In the genomic region with DNA sequence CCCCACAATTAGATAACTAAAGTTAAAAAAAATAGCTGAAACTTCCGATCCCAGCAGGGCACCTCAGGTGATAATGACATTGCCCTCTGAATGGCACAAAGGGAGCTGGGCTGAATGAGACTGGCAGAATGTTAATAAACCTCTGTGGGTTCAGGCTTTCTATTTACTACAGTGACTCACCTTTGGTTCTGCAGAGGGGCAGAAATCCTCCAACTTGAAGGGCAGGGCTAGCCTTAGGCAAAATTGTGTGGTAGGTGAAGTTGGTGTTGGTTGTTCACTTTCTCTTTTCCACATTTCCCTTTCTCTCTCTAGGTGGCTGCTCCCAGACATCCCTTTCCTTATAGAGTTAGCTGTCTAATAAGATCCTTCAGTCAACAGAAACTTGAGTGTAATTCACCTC, we compare ENCODE assay signal across 14 cellular contexts.
DNase-seq lines count a peak whose midpoint lies in the region; ATAC-seq and TF ChIP-seq lines count a peak whose summit lies in the region.
"Had no signal": no experiment of that assay in that cellular context is flagged by ENCODE, and none has a peak within 500 bp of the region (broad histone marks: within the 10 kb centered on the region; RNA-seq: fewer than 3 reads in every experiment).

No MANE protein-coding gene starts in this region.

- intact Hi-C loops in esophagus squamous epithelium (cut with DNase I) = no loop called here

- H3K36me3 ChIP-seq in esophagus squamous epithelium = no peaks in the 10 kb centered on the region

- peaks cover 11% of the 10 kb centered on the region for H3K27me3 Mint-ChIP-seq in stimulated activated memory B cell treated with anti-CD40 and anti-IgM and Interleukin-4, amounts not matched to agents 10 μg/mL and 1 μg/mL and 100 μg/mL, for 72 hours

- no peak overlapping the region for H3K27ac ChIP-seq in RWPE1
- peak overlapping the region; percentile 40 to 80 (median 58) for H3K27ac ChIP-seq in esophagus squamous epithelium

- WGBS in esophagus squamous epithelium, 2 donors = 42 to 45% methylated on average over 1 of the region's 1 CpG

- ATAC-seq in stimulated activated memory B cell treated with anti-CD40 and anti-IgM and Interleukin-4, amounts not matched to agents 10 μg/mL and 1 μg/mL and 100 μg/mL, for 72 hours = peak; percentile 20
- no peak for ATAC-seq in HG03108 (IDR thresholded peaks at IDR 0.05; ENCODE audit: unreplicated experiment)
- ATAC-seq: Panc1 had no signal

- no peak overlapping the region for H3K27ac Mint-ChIP-seq in stimulated activated memory B cell treated with anti-CD40 and anti-IgM and Interleukin-4, amounts not matched to agents 10 μg/mL and 1 μg/mL and 100 μg/mL, for 72 hours
- H3K27ac Mint-ChIP-seq: CD8-positive, alpha-beta memory T cell; IgD-negative memory B cell had no signal

- no peaks in the 10 kb centered on the region for H3K27me3 ChIP-seq in esophagus squamous epithelium

- TF ChIP-seq CTCF in RWPE1 (conservative IDR thresholded peaks at IDR 0.05; ENCODE audit: low read depth) (no peak), esophagus squamous epithelium (IDR thresholded peaks at IDR 0.05) (no peak)

- CTCF ChIA-PET in RWPE1 (lab: Yijun Ruan, JAX) = interaction anchor here (0.6 kb wide), 1 partner anchor 127 kb away, joined by 3 read pairs; no protein-coding TSS in a partner anchor

- H3K4me1 ChIP-seq in esophagus squamous epithelium = peaks cover 0 to 41% (median 8%) of the 10 kb centered on the region in 3 donors

- H3K4me1 Mint-ChIP-seq in stimulated activated memory B cell treated with anti-CD40 and anti-IgM and Interleukin-4, amounts not matched to agents 10 μg/mL and 1 μg/mL and 100 μg/mL, for 72 hours = no peaks in the 10 kb centered on the region
- H3K4me1 Mint-ChIP-seq: CD8-positive, alpha-beta memory T cell had no signal

- H3K9me3 Mint-ChIP-seq in stimulated activated memory B cell treated with anti-CD40 and anti-IgM and Interleukin-4, amounts not matched to agents 10 μg/mL and 1 μg/mL and 100 μg/mL, for 72 hours = no peaks in the 10 kb centered on the region
- H3K9me3 Mint-ChIP-seq: CD8-positive, alpha-beta memory T cell; IgD-negative memory B cell had no signal

- no peak for TF ChIP-seq POLR2A in esophagus squamous epithelium (IDR thresholded peaks at IDR 0.05)

- H3K4me3 Mint-ChIP-seq in stimulated activated memory B cell treated with anti-CD40 and anti-IgM and Interleukin-4, amounts not matched to agents 10 μg/mL and 1 μg/mL and 100 μg/mL, for 72 hours = no peak overlapping the region
- H3K4me3 Mint-ChIP-seq: CD8-positive, alpha-beta memory T cell; IgD-negative memory B cell had no signal

- H3K9me3 ChIP-seq in esophagus squamous epithelium = no peaks in the 10 kb centered on the region

- no peak overlapping the region for H3K4me3 ChIP-seq in esophagus squamous epithelium

- POLR2A ChIA-PET in RWPE1 (lab: Yijun Ruan, JAX; ENCODE audit: low non-redundant PET) = no interaction called here

- H3K36me3 Mint-ChIP-seq in stimulated activated memory B cell treated with anti-CD40 and anti-IgM and Interleukin-4, amounts not matched to agents 10 μg/mL and 1 μg/mL and 100 μg/mL, for 72 hours = no peaks in the 10 kb centered on the region
- H3K36me3 Mint-ChIP-seq: CD8-positive, alpha-beta memory T cell; IgD-negative memory B cell had no signal

- DNase-seq in HPDE6-E6E7 (ENCODE audit: extremely low spot score) (peak; percentile 67), RWPE1 (ENCODE audit: low spot score) (peak; percentile 44), esophagus squamous epithelium (lab: John Stamatoyannopoulos, UW) (no peak)
- no peak for DNase-seq in central memory CD4-positive, alpha-beta T cell
- no peak for DNase-seq in stimulated activated CD4-positive, alpha-beta T cell treated with anti-CD3 and anti-CD28 coated beads, Interleukin-15, amount 100 ng/mL, for 24 hours
- DNase-seq: CD8-positive, alpha-beta memory T cell; HCEC 1CT; NCI-H1436; NCI-H2081; NCI-H345 had no signal

Comparison
In these comparisons a context has a peak if more than half of its experiments do, and no peak if none do; other contexts are left out.
1. DNase-seq: peak in HPDE6-E6E7 (single experiment) and RWPE1 (single experiment); none in esophagus squamous epithelium (single experiment), central memory CD4-positive, alpha-beta T cell (single experiment) and stimulated activated CD4-positive, alpha-beta T cell treated with anti-CD3 and anti-CD28 coated beads, Interleukin-15, amount 100 ng/mL, for 24 hours (single experiment).